ENCODE assay signal across 32 cellular contexts in genomic region chr14:79693935-79694334, GRCh38.
"Had no signal": no experiment of that assay in that cellular context is flagged by ENCODE, and none has a peak within 500 bp of the region (broad histone marks: within the 10 kb centered on the region; RNA-seq: fewer than 3 reads in every experiment).

No MANE protein-coding gene starts in this region.

- H3K27ac Mint-ChIP-seq: activated CD4-positive, alpha-beta memory T cell treated with anti-CD3 and anti-CD28 coated beads for 36 hours; activated CD4-positive, alpha-beta T cell treated with anti-CD3 and anti-CD28 coated beads for 36 hours; activated CD4-positive, alpha-beta T cell treated with anti-CD3 and anti-CD28 coated beads, Interleukin-2, amount 10 ng/mL, durations not matched to agents 24 days and 14 days; activated CD8-positive, alpha-beta T cell treated with anti-CD3 and anti-CD28 coated beads, Interleukin-2, amount 10 ng/mL, durations not matched to agents 7 days and 5 days; activated naive CD4-positive, alpha-beta T cell treated with anti-CD3 and anti-CD28 coated beads, Interleukin-2, amount 10 ng/mL, durations not matched to agents 7 days and 5 days; activated naive CD4-positive, alpha-beta T cell treated with anti-CD3 and anti-CD28 coated beads, Interleukin-2, amount 50 U/mL, for 72 hours; activated naive CD8-positive, alpha-beta T cell treated with anti-CD3 and anti-CD28 coated beads, Interleukin-2, amount 10 ng/mL, durations not matched to agents 7 days and 5 days; activated T-cell treated with anti-CD3 and anti-CD28 coated beads, Interleukin-2, amount 50 U/mL, for 24 hours; activated T-cell treated with anti-CD3 and anti-CD28 coated beads, Interleukin-2, amount 50 U/mL, for 72 hours; dendritic cell treated with granulocyte-macrophage colony-stimulating factor and Interleukin-4, amounts not matched to agents 40 ng/mL and 50 ng/mL, for 4 days; endodermal cell had no signal

- H3K36me3 ChIP-seq: ascending aorta, breast epithelium, cardiac muscle cell, colonic mucosa, gastrocnemius medialis, heart left ventricle had no signal

- H3K9me3 Mint-ChIP-seq: activated CD4-positive, alpha-beta memory T cell treated with anti-CD3 and anti-CD28 coated beads for 36 hours; activated naive CD4-positive, alpha-beta T cell treated with anti-CD3 and anti-CD28 coated beads, Interleukin-2, amount 10 ng/mL, durations not matched to agents 7 days and 5 days; activated T-cell treated with anti-CD3 and anti-CD28 coated beads, Interleukin-2, amount 50 U/mL, for 72 hours; dendritic cell treated with granulocyte-macrophage colony-stimulating factor and Interleukin-4, amounts not matched to agents 40 ng/mL and 50 ng/mL, for 4 days; endodermal cell had no signal

- ATAC-seq: activated CD4-positive, alpha-beta T cell treated with anti-CD3 and anti-CD28 coated beads for 36 hours; activated CD8-positive, alpha-beta T cell treated with anti-CD3 and anti-CD28 coated beads, Interleukin-2, amount 10 ng/mL, durations not matched to agents 7 days and 5 days; activated naive CD4-positive, alpha-beta T cell treated with anti-CD3 and anti-CD28 coated beads, Interleukin-2, amount 50 U/mL, for 72 hours; activated T-cell treated with anti-CD3 and anti-CD28 coated beads, Interleukin-2, amount 50 U/mL, for 72 hours; esophagus mucosa; gastrocnemius medialis; heart left ventricle had no signal

- H3K4me1 ChIP-seq: ascending aorta, breast epithelium, colonic mucosa, heart left ventricle had no signal

- H3K27me3 Mint-ChIP-seq: activated CD4-positive, alpha-beta memory T cell treated with anti-CD3 and anti-CD28 coated beads for 36 hours; activated CD4-positive, alpha-beta T cell treated with anti-CD3 and anti-CD28 coated beads for 36 hours; activated CD4-positive, alpha-beta T cell treated with anti-CD3 and anti-CD28 coated beads, Interleukin-2, amount 10 ng/mL, durations not matched to agents 24 days and 14 days; activated naive CD4-positive, alpha-beta T cell treated with anti-CD3 and anti-CD28 coated beads, Interleukin-2, amount 10 ng/mL, durations not matched to agents 7 days and 5 days; activated naive CD8-positive, alpha-beta T cell treated with anti-CD3 and anti-CD28 coated beads, Interleukin-2, amount 10 ng/mL, durations not matched to agents 7 days and 5 days; activated T-cell treated with anti-CD3 and anti-CD28 coated beads, Interleukin-2, amount 50 U/mL, for 24 hours; brain; dendritic cell treated with granulocyte-macrophage colony-stimulating factor and Interleukin-4, amounts not matched to agents 40 ng/mL and 50 ng/mL, for 4 days had no signal

- H3K27ac ChIP-seq: ascending aorta, breast epithelium, cardiac muscle cell, colonic mucosa, dorsolateral prefrontal cortex, gastrocnemius medialis, heart left ventricle had no signal

- H3K4me3 Mint-ChIP-seq: activated CD4-positive, alpha-beta memory T cell treated with anti-CD3 and anti-CD28 coated beads for 36 hours; activated CD4-positive, alpha-beta T cell treated with anti-CD3 and anti-CD28 coated beads for 36 hours; activated CD4-positive, alpha-beta T cell treated with anti-CD3 and anti-CD28 coated beads, Interleukin-2, amount 10 ng/mL, durations not matched to agents 24 days and 14 days; activated CD8-positive, alpha-beta T cell treated with anti-CD3 and anti-CD28 coated beads, Interleukin-2, amount 10 ng/mL, durations not matched to agents 7 days and 5 days; activated naive CD4-positive, alpha-beta T cell treated with anti-CD3 and anti-CD28 coated beads, Interleukin-2, amount 10 ng/mL, durations not matched to agents 7 days and 5 days; activated naive CD8-positive, alpha-beta T cell treated with anti-CD3 and anti-CD28 coated beads, Interleukin-2, amount 10 ng/mL, durations not matched to agents 7 days and 5 days; activated T-cell treated with anti-CD3 and anti-CD28 coated beads, Interleukin-2, amount 50 U/mL, for 24 hours; activated T-cell treated with anti-CD3 and anti-CD28 coated beads, Interleukin-2, amount 50 U/mL, for 72 hours; brain; dendritic cell treated with granulocyte-macrophage colony-stimulating factor and Interleukin-4, amounts not matched to agents 40 ng/mL and 50 ng/mL, for 4 days; endodermal cell had no signal

- H3K36me3 Mint-ChIP-seq: activated CD4-positive, alpha-beta memory T cell treated with anti-CD3 and anti-CD28 coated beads for 36 hours; activated naive CD4-positive, alpha-beta T cell treated with anti-CD3 and anti-CD28 coated beads, Interleukin-2, amount 10 ng/mL, durations not matched to agents 7 days and 5 days; activated naive CD4-positive, alpha-beta T cell treated with anti-CD3 and anti-CD28 coated beads, Interleukin-2, amount 50 U/mL, for 72 hours; activated naive CD8-positive, alpha-beta T cell treated with anti-CD3 and anti-CD28 coated beads, Interleukin-2, amount 10 ng/mL, durations not matched to agents 7 days and 5 days; brain had no signal

- H3K9me3 ChIP-seq: ascending aorta, breast epithelium, colonic mucosa, gastrocnemius medialis, heart left ventricle had no signal

- H3K4me3 ChIP-seq: ascending aorta, breast epithelium, cardiac muscle cell, colonic mucosa, dorsolateral prefrontal cortex, gastrocnemius medialis, heart left ventricle had no signal

- H3K4me1 Mint-ChIP-seq: activated CD4-positive, alpha-beta T cell treated with anti-CD3 and anti-CD28 coated beads for 36 hours; activated CD4-positive, alpha-beta T cell treated with anti-CD3 and anti-CD28 coated beads, Interleukin-2, amount 10 ng/mL, durations not matched to agents 24 days and 14 days; activated naive CD4-positive, alpha-beta T cell treated with anti-CD3 and anti-CD28 coated beads, Interleukin-2, amount 10 ng/mL, durations not matched to agents 7 days and 5 days; activated naive CD8-positive, alpha-beta T cell treated with anti-CD3 and anti-CD28 coated beads, Interleukin-2, amount 10 ng/mL, durations not matched to agents 7 days and 5 days had no signal

- DNase-seq: activated CD4-positive, alpha-beta memory T cell treated with anti-CD3 and anti-CD28 coated beads for 36 hours; activated CD4-positive, alpha-beta T cell treated with anti-CD3 and anti-CD28 coated beads for 36 hours; activated CD4-positive, alpha-beta T cell treated with anti-CD3 and anti-CD28 coated beads, Interleukin-2, amount 10 ng/mL, durations not matched to agents 24 days and 14 days; activated CD4-positive, CD25-positive, alpha-beta regulatory T cell; activated CD4-positive, CD25-positive, alpha-beta regulatory T cell treated with anti-CD3 and anti-CD28 coated beads, Interleukin-2, amount 50 U/mL, for 72 hours; activated CD8-positive, alpha-beta memory T cell treated with anti-CD3 and anti-CD28 coated beads, Interleukin-2, amount 50 U/mL, for 48 hours; activated CD8-positive, alpha-beta T cell treated with anti-CD3 and anti-CD28 coated beads, Interleukin-2, amount 10 ng/mL, durations not matched to agents 7 days and 5 days; activated gamma-delta T cell; activated naive CD4-positive, alpha-beta T cell; activated naive CD4-positive, alpha-beta T cell treated with anti-CD3 and anti-CD28 coated beads, Interleukin-2, amount 10 ng/mL, durations not matched to agents 7 days and 5 days; activated naive CD8-positive, alpha-beta T cell treated with anti-CD3 and anti-CD28 coated beads, Interleukin-2, amount 10 ng/mL, durations not matched to agents 7 days and 5 days; activated T-cell treated with anti-CD3 and anti-CD28 coated beads for 4 hours; activated T-cell treated with anti-CD3 and anti-CD28 coated beads, Interleukin-2, amount 50 U/mL, for 24 hours; activated T-cell treated with anti-CD3 and anti-CD28 coated beads, Interleukin-2, amount 50 U/mL, for 72 hours; central memory CD4-positive, alpha-beta T cell; cerebellar nuclear complex; colonic mucosa; dorsolateral prefrontal cortex; effector memory CD4-positive, alpha-beta T cell; endodermal cell; foreskin fibroblast; gastrocnemius medialis; glutamatergic neuron; heart left ventricle; T-helper 2 cell had no signal

- H3K27me3 ChIP-seq: ascending aorta, breast epithelium, cardiac muscle cell, colonic mucosa, dorsolateral prefrontal cortex, gastrocnemius medialis, heart left ventricle had no signal
